In the genomic region with DNA sequence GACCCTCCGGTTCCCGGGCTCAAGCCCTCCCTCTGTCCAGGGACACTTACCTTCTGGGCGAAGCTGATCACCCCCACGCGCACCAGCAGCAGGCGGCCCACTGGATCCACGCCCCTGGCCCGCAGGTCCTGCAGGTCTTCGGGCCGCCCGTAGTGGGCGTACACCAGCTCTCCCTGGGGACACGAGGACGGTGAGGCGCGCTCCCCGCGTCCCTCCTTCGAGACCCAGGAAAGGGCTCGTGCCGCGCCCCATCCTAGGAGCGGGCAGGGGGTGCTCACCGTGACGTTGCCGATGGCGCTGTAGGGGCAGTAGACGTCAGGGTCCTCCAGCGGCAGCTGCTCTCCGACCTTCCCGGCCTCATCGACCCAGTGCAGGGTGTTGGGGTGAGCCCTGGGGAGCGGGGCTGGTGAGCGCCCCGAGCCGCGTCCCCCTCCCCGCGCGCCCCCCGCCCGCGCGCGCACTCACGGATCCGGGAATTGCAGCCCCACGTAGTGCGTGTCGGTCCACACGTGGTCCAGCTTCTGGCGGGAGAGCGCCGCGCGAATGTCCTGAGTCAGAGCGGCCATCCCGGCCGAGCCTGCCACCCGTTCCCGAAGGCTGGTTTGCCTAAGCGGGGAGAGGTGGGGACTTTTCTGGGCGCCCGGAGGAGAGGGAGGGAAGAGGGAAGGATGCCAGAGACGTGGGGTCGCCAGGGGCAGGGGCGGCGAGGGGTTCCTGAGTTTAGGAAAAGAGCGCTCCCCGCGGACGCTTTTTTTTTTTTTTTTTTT, we compare ENCODE assay signal across 9 cellular contexts. TPM values are rescaled to one million over a fixed set of nuclear protein-coding genes. Genes with fewer than 3 reads are reported as not detected.
DNase-seq lines count a peak whose midpoint lies in the region; ATAC-seq, FAIRE-seq and TF ChIP-seq lines count a peak whose summit lies in the region.
"Had no signal": no experiment of that assay in that cellular context is flagged by ENCODE, and none has a peak within 500 bp of the region (broad histone marks: within the 10 kb centered on the region; RNA-seq: fewer than 3 reads in every experiment).

No MANE protein-coding gene starts in this region.

- H3K4me1 Mint-ChIP-seq in nephron progenitor cell (peaks cover 9% of the 10 kb centered on the region), type B pancreatic cell (ENCODE audit: unreplicated experiment) (no peaks in the 10 kb centered on the region)

- H3K27ac Mint-ChIP-seq in nephron progenitor cell: no peak overlapping the region
- no peak overlapping the region for H3K27ac Mint-ChIP-seq in type B pancreatic cell

- DNase-seq in AML-193 (lab: John Stamatoyannopoulos, UW): peak; percentile 10 to 21
- DNase-seq in NCI-H146 (lab: John Stamatoyannopoulos, UW): peak; percentile 71
- peak; percentile 89 for DNase-seq in activated CD8-positive, alpha-beta memory T cell treated with anti-CD3 and anti-CD28 coated beads for 24 hours
- DNase-seq in erythroblast (lab: John Stamatoyannopoulos, UW): peak; percentile 49 to 62
- peak; percentile 59 for DNase-seq in nephron progenitor cell
- DNase-seq in type B pancreatic cell (ENCODE audit: extremely low spot score, unreplicated experiment): no peak
- DNase-seq in H54 (ENCODE audit: insufficient read length, low spot score): no peak

- H3K4me3 Mint-ChIP-seq in nephron progenitor cell (peak overlapping the region; percentile 81), type B pancreatic cell (peak overlapping the region; percentile 83)

- TF ChIP-seq CTCF in nephron progenitor cell (IDR thresholded peaks at IDR 0.05): peak; percentile 38
- peak; percentile 62 for TF ChIP-seq CTCF in type B pancreatic cell (conservative IDR thresholded peaks at IDR 0.05)

- FAIRE-seq in H54 (lab: Jason Lieb, UNC): no peak

- H3K36me3 Mint-ChIP-seq in nephron progenitor cell (ENCODE audit: low read depth) (no peaks in the 10 kb centered on the region), type B pancreatic cell (no peaks in the 10 kb centered on the region)

- no peaks in the 10 kb centered on the region for H3K9me3 Mint-ChIP-seq in nephron progenitor cell
- H3K9me3 Mint-ChIP-seq in type B pancreatic cell: no peaks in the 10 kb centered on the region

- ATAC-seq in GM19035 (IDR thresholded peaks at IDR 0.05; ENCODE audit: unreplicated experiment): peak; percentile 65

- H3K27me3 Mint-ChIP-seq in nephron progenitor cell (ENCODE audit: low read depth, poor library complexity) (peaks cover 74% of the 10 kb centered on the region), type B pancreatic cell (peaks cover 35% of the 10 kb centered on the region)

- TF ChIP-seq POLR2A in erythroblast (IDR thresholded peaks at IDR 0.05; ENCODE audit: low read length): peak; percentile 23
- TF ChIP-seq POLR2A in H54 (IDR thresholded peaks at IDR 0.05; ENCODE audit: low read depth, low read length): no peak

RNA-seq across cellular contexts. Expression of a gene that starts 8.2 kb away (rescaled TPM):
- total RNA-seq in type B pancreatic cell (ENCODE audit: low replicate concordance): 1.8 and 2.5 TPM in 2 replicates

RNA-seq across cellular contexts. Expression of a gene that starts 20.8 kb away (rescaled TPM):
- total RNA-seq in type B pancreatic cell (ENCODE audit: low replicate concordance): 28.3 and 29.0 TPM in 2 replicates

RNA-seq across cellular contexts. Expression of a gene that starts 23.1 kb away (rescaled TPM):
- total RNA-seq in type B pancreatic cell (ENCODE audit: low replicate concordance): 1.8 and 2.4 TPM in 2 replicates
- total RNA-seq: uterus had no signal

RNA-seq across cellular contexts. Expression of a gene that starts 31.0 kb away (rescaled TPM):
- total RNA-seq in type B pancreatic cell (ENCODE audit: low replicate concordance): 11.6 and 152 TPM in 2 replicates

RNA-seq across cellular contexts. Expression of a gene that starts 40.4 kb away (rescaled TPM):
- total RNA-seq in type B pancreatic cell (ENCODE audit: low replicate concordance): 179 and 203 TPM in 2 replicates

Comparison
In these comparisons a context has a peak if more than half of its experiments do, and no peak if none do; other contexts are left out.
1. DNase-seq: peak in AML-193 (2 of 2), NCI-H146 (single experiment), activated CD8-positive, alpha-beta memory T cell treated with anti-CD3 and anti-CD28 coated beads for 24 hours (single experiment), erythroblast (2 of 2) and nephron progenitor cell (single experiment); none in type B pancreatic cell (single experiment) and H54 (single experiment).